Comparison of ENCODE assay signal across 8 cellular contexts in the genomic region with DNA sequence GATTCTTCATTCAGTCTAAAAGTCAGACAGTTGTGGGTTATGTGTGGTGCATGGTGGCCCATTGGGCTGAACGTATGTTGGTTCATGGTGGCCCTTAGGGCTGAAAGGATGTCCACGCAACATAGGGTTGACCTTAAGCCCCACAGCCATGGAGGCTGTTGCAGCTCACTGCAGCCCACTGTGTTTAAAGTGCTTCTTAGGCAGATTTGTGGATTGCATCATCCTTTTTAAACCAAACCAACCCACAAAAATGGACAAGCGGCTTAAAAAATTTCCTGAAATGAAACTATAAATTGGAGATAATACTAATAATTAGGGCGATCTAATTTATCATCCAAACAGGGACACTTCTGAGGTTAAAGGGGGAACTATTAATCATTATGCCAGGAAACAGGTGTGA.
"Had no signal": no experiment of that assay in that cellular context is flagged by ENCODE, and none has a peak within 500 bp of the region (broad histone marks: within the 10 kb centered on the region; RNA-seq: fewer than 3 reads in every experiment).

No MANE protein-coding gene starts in this region.

- H3K4me3 ChIP-seq: GM12878 had no signal

- DNase-seq: GDM1, GF-D8 had no signal

- FAIRE-seq: G401.6, GM12878, GM12891, GM12892, GM18507, GM19239 had no signal

- ATAC-seq: GM12878 had no signal
